Comparison of ENCODE assay signal across 16 cellular contexts in genomic region chr6:6858533-6858982, GRCh38.
DNase-seq lines count a peak whose midpoint lies in the region; ATAC-seq and TF ChIP-seq lines count a peak whose summit lies in the region.
"Had no signal": no experiment of that assay in that cellular context is flagged by ENCODE, and none has a peak within 500 bp of the region (broad histone marks: within the 10 kb centered on the region; RNA-seq: fewer than 3 reads in every experiment).

No MANE protein-coding gene starts in this region.

- no peaks in the 10 kb centered on the region for H4K20me1 ChIP-seq in BLaER1 treated with 17β-estradiol and CSF1 and Interleukin-3, amounts not matched to agents 10 nM and 100 nM

- POLR2A ChIA-PET in activated B cell treated with CpG ODN at 0.5 μM for 24 hours (lab: Charles Lee), result no interaction called here

- H3K4me2 ChIP-seq in BLaER1 treated with 17β-estradiol and CSF1 and Interleukin-3, amounts not matched to agents 10 nM and 100 nM, result peak overlapping the region; percentile 4 to 96 (median 86); a peak in 21 of 22 replicates

- H3K4me3 Mint-ChIP-seq in activated B cell treated with CpG ODN at 0.5 μM for 24 hours (peak overlapping the region; percentile 24), naive B cell (peak overlapping the region in 3 of 8 donors; percentile 35 to 40 (median 37))

- H3K36me3 ChIP-seq in BLaER1 treated with 17β-estradiol and CSF1 and Interleukin-3, amounts not matched to agents 10 nM and 100 nM, result no peaks in the 10 kb centered on the region
- no peaks in the 10 kb centered on the region for H3K36me3 ChIP-seq in tibial artery
- H3K36me3 ChIP-seq: MG63 had no signal

- CTCF ChIA-PET in activated B cell treated with CpG ODN at 0.5 μM for 24 hours (lab: Charles Lee), result no interaction called here

- H3K4me1 ChIP-seq in BLaER1 treated with 17β-estradiol and CSF1 and Interleukin-3, amounts not matched to agents 10 nM and 100 nM, result peaks cover 34 to 77% (median 41%) of the 10 kb centered on the region in 10 experiments
- H3K4me1 ChIP-seq in tibial artery, result peaks cover 0 to 11% (median 4%) of the 10 kb centered on the region in 4 donors

- H3K9me3 ChIP-seq in BLaER1 treated with 17β-estradiol and CSF1 and Interleukin-3, amounts not matched to agents 10 nM and 100 nM (replicated peaks in 1 of 11), result no peaks in the 10 kb centered on the region
- no peaks in the 10 kb centered on the region for H3K9me3 ChIP-seq in tibial artery
- H3K9me3 ChIP-seq: MG63 had no signal

- H3K9ac ChIP-seq in BLaER1 treated with 17β-estradiol and CSF1 and Interleukin-3, amounts not matched to agents 10 nM and 100 nM, result peak overlapping the region in 7 of 11 experiments; percentile 12 to 72 (median 50); a peak in 11 of 22 replicates

- no peaks in the 10 kb centered on the region for H3K9me3 Mint-ChIP-seq in activated B cell treated with CpG ODN at 0.5 μM for 24 hours
- no peaks in the 10 kb centered on the region for H3K9me3 Mint-ChIP-seq in naive B cell

- peaks cover 33% of the 10 kb centered on the region for H3K4me1 Mint-ChIP-seq in activated B cell treated with CpG ODN at 0.5 μM for 24 hours
- peaks cover 16 to 27% (median 26%) of the 10 kb centered on the region in 3 donors for H3K4me1 Mint-ChIP-seq in naive B cell

- no peaks in the 10 kb centered on the region for H3K36me3 Mint-ChIP-seq in activated B cell treated with CpG ODN at 0.5 μM for 24 hours (ENCODE audit: low read depth)
- no peaks in the 10 kb centered on the region for H3K36me3 Mint-ChIP-seq in naive B cell

- H3K27me3 Mint-ChIP-seq in activated B cell treated with CpG ODN at 0.5 μM for 24 hours (no peaks in the 10 kb centered on the region), naive B cell (no peaks in the 10 kb centered on the region)

- no peak overlapping the region for H3K4me3 ChIP-seq in BLaER1 treated with 17β-estradiol and CSF1 and Interleukin-3, amounts not matched to agents 10 nM and 100 nM
- no peak overlapping the region for H3K4me3 ChIP-seq in tibial artery
- H3K4me3 ChIP-seq: MG63 had no signal

- H3K27ac Mint-ChIP-seq in activated B cell treated with CpG ODN at 0.5 μM for 24 hours (peak overlapping the region; percentile 19), naive B cell (peak overlapping the region in 2 of 6 donors; percentile 16 to 69)

- no peak for TF ChIP-seq CTCF in activated B cell treated with CpG ODN at 0.5 μM for 24 hours (IDR thresholded peaks at IDR 0.05)
- TF ChIP-seq CTCF in tibial artery (IDR thresholded peaks at IDR 0.05), result no peak

- DNase-seq in NOMO-1 treated with DMSO at 0.1 percent for 48 hours (lab: John Stamatoyannopoulos, UW; ENCODE audit: unreplicated experiment) (peak; percentile 94), activated B cell treated with CpG ODN at 0.5 μM for 24 hours (no peak), naive B cell (peak; percentile 19), tibial artery (no peak), dermis blood vessel endothelial cell (no peak)
- DNase-seq in activated CD8-positive, alpha-beta memory T cell treated with anti-CD3 and anti-CD28 coated beads, Interleukin-2, amount 50 U/mL, for 4 hours, result no peak
- DNase-seq: activated CD4-positive, CD25-positive, alpha-beta regulatory T cell treated with anti-CD3 and anti-CD28 coated beads, Interleukin-2, amount 50 U/mL, for 72 hours; activated gamma-delta T cell treated with Interleukin-2 at 50 U/mL for 16 hours; MG63; NCI-H2081; NCI-H524 treated with DMSO at 0.1 percent for 48 hours; nucleus accumbens; right cardiac atrium; substantia nigra had no signal

- H3K27me3 ChIP-seq in BLaER1 treated with 17β-estradiol and CSF1 and Interleukin-3, amounts not matched to agents 10 nM and 100 nM, result no peaks in the 10 kb centered on the region
- H3K27me3 ChIP-seq in tibial artery, result peaks cover 0 to 16% of the 10 kb centered on the region in 2 donors
- H3K27me3 ChIP-seq: MG63 had no signal

- peak; percentile 32 for ATAC-seq in activated B cell treated with CpG ODN at 0.5 μM for 24 hours (ENCODE audit: low read depth)
- peak; percentile 51 to 59 for ATAC-seq in naive B cell (ENCODE audit: low read depth in 2 of 2)
- no peak for ATAC-seq in HG03159 (IDR thresholded peaks at IDR 0.05; ENCODE audit: unreplicated experiment)
- ATAC-seq: right cardiac atrium had no signal

- intact Hi-C loops in activated B cell treated with CpG ODN at 0.5 μM for 24 hours (cut with micrococcal nuclease) (loop anchor here (2.0 to 5.0 kb wide), 2 partner anchors 18 to 41 kb away; no protein-coding TSS in a partner anchor), tibial artery (cut with DNase I; ENCODE audit: low total_unique reads) (no loop called here)

- peak overlapping the region in 10 of 11 experiments; percentile 27 to 91 (median 80); a peak in 18 of 22 replicates for H3K27ac ChIP-seq in BLaER1 treated with 17β-estradiol and CSF1 and Interleukin-3, amounts not matched to agents 10 nM and 100 nM
- H3K27ac ChIP-seq in tibial artery, result no peak overlapping the region

Comparison
In these comparisons a context has a peak if more than half of its experiments do, and no peak if none do; other contexts are left out.
1. H3K27ac ChIP-seq: peak in BLaER1 treated with 17β-estradiol and CSF1 and Interleukin-3, amounts not matched to agents 10 nM and 100 nM (10 of 11); none in tibial artery (0 of 2).
2. DNase-seq: peak in NOMO-1 treated with DMSO at 0.1 percent for 48 hours (single experiment) and naive B cell (single experiment); none in activated B cell treated with CpG ODN at 0.5 μM for 24 hours (single experiment), tibial artery (0 of 2), activated CD8-positive, alpha-beta memory T cell treated with anti-CD3 and anti-CD28 coated beads, Interleukin-2, amount 50 U/mL, for 4 hours (single experiment) and dermis blood vessel endothelial cell (single experiment).